ENCODE assay signal across 8 cellular contexts in the genomic region with DNA sequence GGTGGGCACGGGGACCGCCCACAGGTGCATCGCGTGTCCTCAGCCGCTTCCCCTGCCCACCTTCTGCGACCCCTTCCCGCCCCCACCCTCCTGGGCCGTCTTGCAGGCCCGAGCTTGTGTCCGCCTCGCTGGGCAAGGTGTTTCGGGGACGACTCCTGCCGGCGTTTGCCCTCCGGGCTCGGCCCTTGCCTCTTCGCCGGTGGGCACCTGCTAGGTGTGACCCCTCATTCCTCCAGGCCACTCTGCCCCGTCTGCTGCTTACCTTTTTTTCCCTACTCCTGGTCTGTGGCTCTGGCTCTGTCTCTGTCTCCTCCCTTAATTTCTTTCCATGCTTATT.
DNase-seq lines count a peak whose midpoint lies in the region; ATAC-seq, FAIRE-seq and TF ChIP-seq lines count a peak whose summit lies in the region.
"Not testable (repeated sequence)": the region's sequence is repeated elsewhere in the genome, so short reads cannot be mapped to it uniquely, and the experiment has no call there.

No MANE protein-coding gene starts in this region.

- FAIRE-seq in bronchial epithelial cell (lab: Jason Lieb, UNC), result not testable (repeated sequence)

- no CpG with 5 or more reads among the region's 20 CpGs for WGBS in gastroesophageal sphincter (ENCODE audit: low coverage in 1 of 2), 2 donors
- WGBS in mesodermal cell (ENCODE audit: insufficient coverage in 2 of 2), 2 experiments, result no CpG with 5 or more reads among the region's 20 CpGs

- TF ChIP-seq POLR2A in NB4 (IDR thresholded peaks at IDR 0.05; ENCODE audit: extremely low read depth, insufficient read length); gastroesophageal sphincter (IDR thresholded peaks at IDR 0.05); uterus (IDR thresholded peaks at IDR 0.05): not testable (repeated sequence)

- peak overlapping the region; percentile 74 for H3K4me2 ChIP-seq in DND-41 (ENCODE audit: insufficient read depth, low read length)

- peaks cover 40% of the 10 kb centered on the region for H3K4me1 Mint-ChIP-seq in activated CD4-positive, alpha-beta memory T cell treated with anti-CD3 and anti-CD28 coated beads, Interleukin-2, amount 10 ng/mL, durations not matched to agents 7 days and 5 days

- not testable (repeated sequence) for H3K9me3 Mint-ChIP-seq in activated CD4-positive, alpha-beta memory T cell treated with anti-CD3 and anti-CD28 coated beads, Interleukin-2, amount 10 ng/mL, durations not matched to agents 7 days and 5 days

- H3K79me2 ChIP-seq in DND-41 (ENCODE audit: insufficient read depth, low read length), result not testable (repeated sequence)

- not testable (repeated sequence) for ATAC-seq in DND-41 (ENCODE audit: insufficient read depth, low read depth); gastroesophageal sphincter

- H3K9ac ChIP-seq in DND-41 (ENCODE audit: low read depth, low read length), result peak overlapping the region; percentile 66

- not testable (repeated sequence) for H4K20me1 ChIP-seq in DND-41 (ENCODE audit: insufficient read depth, low read length)

- H3K4me1 ChIP-seq in DND-41 (ENCODE audit: insufficient read depth, low read length), result peaks cover 37% of the 10 kb centered on the region
- H3K4me1 ChIP-seq in gastroesophageal sphincter, result peaks cover 0 to 29% (median 0%) of the 10 kb centered on the region in 3 donors
- not testable (repeated sequence) for H3K4me1 ChIP-seq in mesodermal cell (ENCODE audit: control insufficient read depth, insufficient read depth, low read length, poor library complexity, severe bottlenecking); uterus

- peak overlapping the region; percentile 86 for H3K4me3 Mint-ChIP-seq in activated CD4-positive, alpha-beta memory T cell treated with anti-CD3 and anti-CD28 coated beads, Interleukin-2, amount 10 ng/mL, durations not matched to agents 7 days and 5 days

- peak overlapping the region; percentile 87; the same call in 1 of the 2 replicates for H2AFZ ChIP-seq in DND-41 (ENCODE audit: low read depth, low read length)

- peaks cover 11% of the 10 kb centered on the region for H3K27me3 Mint-ChIP-seq in activated CD4-positive, alpha-beta memory T cell treated with anti-CD3 and anti-CD28 coated beads, Interleukin-2, amount 10 ng/mL, durations not matched to agents 7 days and 5 days

- intact Hi-C loops in uterus (cut with DNase I; ENCODE audit: low total_unique reads), result not testable (repeated sequence)

- TF ChIP-seq EP300 in gastroesophageal sphincter (IDR thresholded peaks at IDR 0.05), result not testable (repeated sequence)

- not testable (repeated sequence) for H3K27ac ChIP-seq in DND-41 (ENCODE audit: low read length); mesodermal cell (ENCODE audit: low read depth, low read length, severe bottlenecking)
- H3K27ac ChIP-seq in gastroesophageal sphincter, result peak overlapping the region in 2 of 4 donors; percentile 79 to 84
- H3K27ac ChIP-seq in uterus, result peak overlapping the region in 1 of 2 donors; percentile 74

- TF ChIP-seq CTCF in DND-41 (IDR thresholded peaks at IDR 0.05; ENCODE audit: borderline replicate concordance, extremely low read depth, low read length, poor library complexity, severe bottlenecking); NB4 (IDR thresholded peaks at IDR 0.05; ENCODE audit: low read depth, low read length); bronchial epithelial cell (IDR thresholded peaks at IDR 0.05; ENCODE audit: insufficient read depth, low read length, severe bottlenecking); gastroesophageal sphincter (IDR thresholded peaks at IDR 0.05); retinal pigment epithelial cell (conservative IDR thresholded peaks at IDR 0.05; ENCODE audit: low read depth, low read length); uterus (IDR thresholded peaks at IDR 0.05): not testable (repeated sequence)

- not testable (repeated sequence) for H3K27ac Mint-ChIP-seq in activated CD4-positive, alpha-beta memory T cell treated with anti-CD3 and anti-CD28 coated beads, Interleukin-2, amount 10 ng/mL, durations not matched to agents 7 days and 5 days

- H3K36me3 ChIP-seq in DND-41 (ENCODE audit: insufficient read depth, low read length); bronchial epithelial cell (ENCODE audit: control insufficient read depth, insufficient read depth, low read length); gastroesophageal sphincter; mesodermal cell (ENCODE audit: control insufficient read depth, insufficient read depth, low read length); uterus: not testable (repeated sequence)

- POLR2A ChIA-PET in activated CD4-positive, alpha-beta memory T cell treated with anti-CD3 and anti-CD28 coated beads, Interleukin-2, amount 10 ng/mL, durations not matched to agents 7 days and 5 days (lab: Charles Lee), result not testable (repeated sequence)

- not testable (repeated sequence) for H3K36me3 Mint-ChIP-seq in activated CD4-positive, alpha-beta memory T cell treated with anti-CD3 and anti-CD28 coated beads, Interleukin-2, amount 10 ng/mL, durations not matched to agents 7 days and 5 days (ENCODE audit: low read depth)

- not testable (repeated sequence) for H3K27me3 ChIP-seq in DND-41 (ENCODE audit: insufficient read depth, low read length, poor library complexity); bronchial epithelial cell (ENCODE audit: control insufficient read depth, insufficient read depth, low read length); gastroesophageal sphincter; uterus

- H3K9me3 ChIP-seq in DND-41 (ENCODE audit: insufficient read depth, low read length, severe bottlenecking); gastroesophageal sphincter; mesodermal cell (ENCODE audit: control insufficient read depth, low read length); uterus: not testable (repeated sequence)

- CTCF ChIA-PET in activated CD4-positive, alpha-beta memory T cell treated with anti-CD3 and anti-CD28 coated beads, Interleukin-2, amount 10 ng/mL, durations not matched to agents 7 days and 5 days (lab: Charles Lee), result not testable (repeated sequence)

- not testable (repeated sequence) for DNase-seq in DND-41; NB4 (ENCODE audit: low read depth); activated CD4-positive, alpha-beta memory T cell treated with anti-CD3 and anti-CD28 coated beads, Interleukin-2, amount 10 ng/mL, durations not matched to agents 7 days and 5 days; bronchial epithelial cell (ENCODE audit: low read depth); retinal pigment epithelial cell (ENCODE audit: low read depth); uterus

- H3K4me3 ChIP-seq in DND-41 (ENCODE audit: low read depth in 1 of 2, low read length in 2 of 2) (peak overlapping the region; percentile 68 to 92; a peak in 3 of 4 replicates), NB4 (ENCODE audit: low read depth, low read length) (peak overlapping the region; percentile 64), bronchial epithelial cell (ENCODE audit: low read depth, low read length) (peak overlapping the region; percentile 76), gastroesophageal sphincter (peak overlapping the region; percentile 82 to 99), mesodermal cell (ENCODE audit: extremely low read depth, insufficient read depth, low read length, poor library complexity, severe bottlenecking) (peak overlapping the region; percentile 72), retinal pigment epithelial cell (ENCODE audit: low read length) (peak overlapping the region; percentile 67), uterus (peak overlapping the region; percentile 99 to 100)
